Comparison of ENCODE assay signal across 2 cellular contexts in the genomic region with DNA sequence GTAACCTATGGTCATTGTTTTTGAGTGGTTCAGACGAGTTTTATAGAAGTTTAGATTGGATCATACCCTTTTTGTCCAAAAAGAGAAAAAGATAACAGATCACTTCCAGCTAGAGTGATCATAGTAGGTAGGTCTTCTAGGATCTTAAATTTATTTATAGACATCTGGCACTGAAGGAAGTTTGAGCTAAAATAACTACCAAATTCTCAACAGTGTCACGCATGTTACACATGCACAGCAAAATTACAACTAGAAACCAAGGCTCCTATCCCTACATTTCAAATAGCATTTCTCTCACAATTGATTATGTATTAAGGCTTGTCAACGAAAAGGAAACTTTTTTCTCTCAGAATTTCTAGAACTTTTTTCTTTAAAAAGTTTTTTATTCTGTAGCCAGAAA.
TF ChIP-seq lines count a peak whose summit lies in the region.

No MANE protein-coding gene starts in this region.

TF ChIP-seq in IMR-90, 13 proteins besides CTCF, POLR2A, EP300 and RAD21:
- TF ChIP-seq FOS (IDR thresholded peaks at IDR 0.05; ENCODE audit: low read depth, low read length) = no peak
- TF ChIP-seq, protein P1, sequence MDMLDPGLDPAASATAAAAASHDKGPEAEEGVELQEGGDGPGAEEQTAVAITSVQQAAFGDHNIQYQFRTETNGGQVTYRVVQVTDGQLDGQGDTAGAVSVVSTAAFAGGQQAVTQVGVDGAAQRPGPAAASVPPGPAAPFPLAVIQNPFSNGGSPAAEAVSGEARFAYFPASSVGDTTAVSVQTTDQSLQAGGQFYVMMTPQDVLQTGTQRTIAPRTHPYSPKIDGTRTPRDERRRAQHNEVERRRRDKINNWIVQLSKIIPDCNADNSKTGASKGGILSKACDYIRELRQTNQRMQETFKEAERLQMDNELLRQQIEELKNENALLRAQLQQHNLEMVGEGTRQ (IDR thresholded peaks at IDR 0.05; ENCODE audit: low read depth, low read length) = no peak
- no peak for TF ChIP-seq SMC3 (IDR thresholded peaks at IDR 0.05; ENCODE audit: low read depth, low read length)
- no peak for TF ChIP-seq MXI1 (IDR thresholded peaks at IDR 0.05; ENCODE audit: borderline replicate concordance, low read depth, low read length)
- TF ChIP-seq NFE2L2 (IDR thresholded peaks at IDR 0.05; ENCODE audit: low read depth, low read length) = no peak
- no peak for TF ChIP-seq BHLHE40 (IDR thresholded peaks at IDR 0.05; ENCODE audit: low read depth, low read length)
- TF ChIP-seq MAZ (IDR thresholded peaks at IDR 0.05; ENCODE audit: borderline replicate concordance, low read depth, low read length) = no peak
- no peak for TF ChIP-seq RCOR1 (IDR thresholded peaks at IDR 0.05; ENCODE audit: insufficient replicate concordance, low read length)
- no peak for TF ChIP-seq CEBPB (IDR thresholded peaks at IDR 0.05; ENCODE audit: low read depth, low read length)
- TF ChIP-seq, protein P2, sequence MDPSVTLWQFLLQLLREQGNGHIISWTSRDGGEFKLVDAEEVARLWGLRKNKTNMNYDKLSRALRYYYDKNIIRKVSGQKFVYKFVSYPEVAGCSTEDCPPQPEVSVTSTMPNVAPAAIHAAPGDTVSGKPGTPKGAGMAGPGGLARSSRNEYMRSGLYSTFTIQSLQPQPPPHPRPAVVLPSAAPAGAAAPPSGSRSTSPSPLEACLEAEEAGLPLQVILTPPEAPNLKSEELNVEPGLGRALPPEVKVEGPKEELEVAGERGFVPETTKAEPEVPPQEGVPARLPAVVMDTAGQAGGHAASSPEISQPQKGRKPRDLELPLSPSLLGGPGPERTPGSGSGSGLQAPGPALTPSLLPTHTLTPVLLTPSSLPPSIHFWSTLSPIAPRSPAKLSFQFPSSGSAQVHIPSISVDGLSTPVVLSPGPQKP (IDR thresholded peaks at IDR 0.05; ENCODE audit: borderline replicate concordance, low read depth, low read length) = no peak
- TF ChIP-seq CHD1 (IDR thresholded peaks at IDR 0.05; ENCODE audit: low read depth, low read length) = no peak
- TF ChIP-seq RFX5 (IDR thresholded peaks at IDR 0.05; ENCODE audit: low read depth, low read length) = no peak
- TF ChIP-seq MAFK (IDR thresholded peaks at IDR 0.05; ENCODE audit: low read depth, low read length) = no peak

TF ChIP-seq in GM12891, 5 proteins besides CTCF, POLR2A, EP300 and RAD21:
- TF ChIP-seq PAX5 (IDR thresholded peaks at IDR 0.05; ENCODE audit: insufficient read depth, low read length, severe bottlenecking) = no peak
- TF ChIP-seq POLR2AphosphoS5 (IDR thresholded peaks at IDR 0.05; ENCODE audit: low read depth, low read length) = no peak
- no peak for TF ChIP-seq TAF1 (IDR thresholded peaks at IDR 0.05; ENCODE audit: low read depth, low read length)
- TF ChIP-seq POU2F2 (IDR thresholded peaks at IDR 0.05; ENCODE audit: low read depth, low read length) = no peak
- TF ChIP-seq SPI1 (IDR thresholded peaks at IDR 0.05; ENCODE audit: low read depth, low read length) = no peak
